Comparison of ENCODE assay signal across 16 cellular contexts in the genomic region with DNA sequence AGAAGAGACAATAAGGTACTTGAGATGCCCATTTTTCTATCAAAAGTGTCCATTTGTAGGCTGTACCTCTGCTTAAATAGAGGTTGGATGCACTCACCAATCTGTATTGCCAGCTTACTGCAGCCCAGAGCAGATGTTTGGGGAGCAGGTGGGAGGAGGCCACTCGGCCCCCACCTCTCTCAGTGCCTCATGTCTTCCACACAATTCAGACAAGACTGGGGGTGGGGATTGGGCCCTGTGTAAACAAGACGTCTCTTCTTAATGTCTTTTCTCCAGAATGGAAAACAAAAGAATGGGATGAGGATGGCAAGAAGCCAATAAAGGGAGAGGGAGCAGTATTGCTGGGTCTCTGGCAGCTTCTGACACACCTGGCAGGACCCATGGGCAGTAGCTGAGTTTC.
DNase-seq lines count a peak whose midpoint lies in the region; ATAC-seq and TF ChIP-seq lines count a peak whose summit lies in the region.
"Had no signal": no experiment of that assay in that cellular context is flagged by ENCODE, and none has a peak within 500 bp of the region (broad histone marks: within the 10 kb centered on the region; RNA-seq: fewer than 3 reads in every experiment).

No MANE protein-coding gene starts in this region.

- H3K9me3 ChIP-seq in aorta (ENCODE audit: control insufficient read depth, low read length): no peaks in the 10 kb centered on the region
- H3K9me3 ChIP-seq: Caco-2, psoas muscle, tibial nerve had no signal

- H3K36me3 ChIP-seq in aorta (ENCODE audit: control insufficient read depth in 1 of 2, insufficient read depth in 2 of 2, low read length in 1 of 2): no peaks in the 10 kb centered on the region
- H3K36me3 ChIP-seq: tibial nerve had no signal

- no peaks in the 10 kb centered on the region for H3K9me3 Mint-ChIP-seq in nephron progenitor cell

- peaks cover 47% of the 10 kb centered on the region for H3K4me1 Mint-ChIP-seq in nephron progenitor cell

- 43 to 45% methylated on average over 2 of the region's 2 CpGs for WGBS in aorta, 2 donors

- DNase-seq in COR-L47 (lab: John Stamatoyannopoulos, UW) (peak; percentile 96), NCI-H187 (lab: John Stamatoyannopoulos, UW) (peak; percentile 79 to 87), NCI-H82 treated with DMSO at 0.1 percent for 48 hours (lab: John Stamatoyannopoulos, UW; ENCODE audit: unreplicated experiment) (peak; percentile 88), nephron progenitor cell (no peak), aorta (no peak), DMS114 treated with DMSO at 0.1 percent for 48 hours (lab: John Stamatoyannopoulos, UW; ENCODE audit: unreplicated experiment) (no peak)
- DNase-seq in activated naive CD4-positive, alpha-beta T cell treated with anti-CD3 and anti-CD28 coated beads, Interleukin-2, amount 50 U/mL, for 16 hours: no peak
- DNase-seq: activated CD4-positive, CD25-positive, alpha-beta regulatory T cell treated with anti-CD3 and anti-CD28 coated beads, Interleukin-2, amount 50 U/mL, for 72 hours; activated CD8-positive, alpha-beta memory T cell treated with anti-CD3 and anti-CD28 coated beads, Interleukin-2, amount 50 U/mL, for 4 hours; activated naive CD4-positive, alpha-beta T cell treated with Interleukin-2 at 50 U/mL for 16 hours; Caco-2; psoas muscle; T-helper 2 cell had no signal

- no peak overlapping the region for H3K4me3 Mint-ChIP-seq in nephron progenitor cell

- H3K4me3 ChIP-seq in aorta (ENCODE audit: low read length in 2 of 2): no peak overlapping the region
- H3K4me3 ChIP-seq: psoas muscle, tibial nerve had no signal

- no peaks in the 10 kb centered on the region for H3K27me3 ChIP-seq in aorta (ENCODE audit: control insufficient read depth in 1 of 2, insufficient read depth in 2 of 2, low read length in 1 of 2)
- H3K27me3 ChIP-seq: tibial nerve had no signal

- no peaks in the 10 kb centered on the region for H3K36me3 Mint-ChIP-seq in nephron progenitor cell (ENCODE audit: low read depth)

- peak overlapping the region in 1 of 2 donors; percentile 92 for H3K27ac ChIP-seq in aorta (ENCODE audit: low read depth in 1 of 2, low read length in 2 of 2)

- H3K27me3 Mint-ChIP-seq in nephron progenitor cell (ENCODE audit: low read depth, poor library complexity): peaks cover 3% of the 10 kb centered on the region

- intact Hi-C loops in aorta (cut with DNase I): no loop called here

- peaks cover 3 to 7% of the 10 kb centered on the region in 2 donors for H3K4me1 ChIP-seq in aorta (ENCODE audit: control insufficient read depth in 1 of 2, insufficient read depth in 2 of 2, low read length in 2 of 2)
- H3K4me1 ChIP-seq: Caco-2 had no signal

- peak overlapping the region; percentile 20 for H3K27ac Mint-ChIP-seq in nephron progenitor cell

- ATAC-seq in aorta (ENCODE audit: low FRiP score): no peak
- no peak for ATAC-seq in HG02973 (IDR thresholded peaks at IDR 0.05; ENCODE audit: unreplicated experiment)
- ATAC-seq: Right ventricle myocardium inferior had no signal

- no peak for TF ChIP-seq CTCF in nephron progenitor cell (IDR thresholded peaks at IDR 0.05)

Comparison
In these comparisons a context has a peak if more than half of its experiments do, and no peak if none do; other contexts are left out.
1. DNase-seq: peak in COR-L47 (single experiment), NCI-H187 (2 of 2) and NCI-H82 treated with DMSO at 0.1 percent for 48 hours (single experiment); none in nephron progenitor cell (single experiment), activated naive CD4-positive, alpha-beta T cell treated with anti-CD3 and anti-CD28 coated beads, Interleukin-2, amount 50 U/mL, for 16 hours (single experiment), aorta (0 of 2) and DMS114 treated with DMSO at 0.1 percent for 48 hours (single experiment).